In the genomic region with DNA sequence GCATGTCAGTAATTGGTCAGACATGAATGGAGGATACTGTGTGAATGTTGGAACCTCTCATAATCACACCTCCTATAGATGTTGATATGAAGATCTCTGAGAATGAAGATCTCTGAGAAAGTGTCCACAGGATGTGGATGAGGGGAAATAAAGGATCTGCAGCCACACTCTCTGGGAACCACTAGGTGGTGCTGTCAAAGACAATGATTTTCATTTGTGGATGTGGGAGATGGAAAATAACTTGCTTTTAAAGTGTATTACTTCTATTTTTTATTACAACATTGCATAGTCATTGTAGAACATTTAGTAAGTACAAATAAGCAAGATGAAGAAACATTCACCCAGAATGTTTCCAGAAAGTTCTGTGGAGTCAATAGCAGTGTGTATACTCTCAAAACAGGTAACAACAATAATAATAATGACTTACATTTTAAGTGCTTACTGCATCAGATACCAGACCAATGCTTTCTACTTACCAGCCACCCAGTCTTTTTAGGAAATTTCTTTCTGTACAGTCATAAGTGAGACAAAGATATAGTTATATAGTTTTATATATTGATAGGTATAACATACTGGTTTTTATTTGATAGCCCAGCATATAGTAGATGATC, we compare ENCODE assay signal across 9 cellular contexts.
DNase-seq lines count a peak whose midpoint lies in the region; ATAC-seq and TF ChIP-seq lines count a peak whose summit lies in the region.
"Had no signal": no experiment of that assay in that cellular context is flagged by ENCODE, and none has a peak within 500 bp of the region (broad histone marks: within the 10 kb centered on the region; RNA-seq: fewer than 3 reads in every experiment).

No MANE protein-coding gene starts in this region.

- peaks cover 0 to 31% (median 9%) of the 10 kb centered on the region in 7 donors for H3K27me3 ChIP-seq in heart right ventricle
- H3K27me3 ChIP-seq in OCI-LY1 (ENCODE audit: insufficient read depth, low read length), result peaks cover 5% of the 10 kb centered on the region; the same call in 1 of the 2 replicates
- H3K27me3 ChIP-seq in stomach, result no peaks in the 10 kb centered on the region

- H3K36me3 ChIP-seq in heart right ventricle, result no peaks in the 10 kb centered on the region
- H3K36me3 ChIP-seq in OCI-LY1 (ENCODE audit: insufficient read depth, low read length), result no peaks in the 10 kb centered on the region
- H3K36me3 ChIP-seq in stomach, result no peaks in the 10 kb centered on the region

- DNase-seq in heart right ventricle (no peak), left cardiac atrium (no peak), fibroblast of peridontal ligament (ENCODE audit: extremely low read depth) (peak; percentile 46), stomach (no peak), LoVo (ENCODE audit: low spot score) (no peak), cortex of kidney (lab: John Stamatoyannopoulos, UW) (no peak)

- TF ChIP-seq CTCF in heart right ventricle (IDR thresholded peaks at IDR 0.05) (peak in 7 of 9 donors; percentile 39 to 61 (median 44)), OCI-LY1 (IDR thresholded peaks at IDR 0.05; ENCODE audit: low read length) (peak; percentile 79), stomach (IDR thresholded peaks at IDR 0.05) (peak in 3 of 7 experiments; percentile 9 to 39 (median 30))

- H3K4me2 ChIP-seq in OCI-LY1 (ENCODE audit: low read length), result no peak overlapping the region

- H4K20me1 ChIP-seq in OCI-LY1 (ENCODE audit: insufficient read depth, low read length), result no peaks in the 10 kb centered on the region

- no peaks in the 10 kb centered on the region for H3F3A ChIP-seq in OCI-LY1 (ENCODE audit: insufficient read depth, low read length)

- no peak overlapping the region for H3K4me3 ChIP-seq in heart right ventricle
- H3K4me3 ChIP-seq in OCI-LY1 (ENCODE audit: low read depth, low read length, poor library complexity, severe bottlenecking), result no peak overlapping the region
- no peak overlapping the region for H3K4me3 ChIP-seq in stomach
- H3K4me3 ChIP-seq: SK-N-MC had no signal

- intact Hi-C loops in heart right ventricle (cut with DNase I), result no loop called here
- intact Hi-C loops in left cardiac atrium (cut with DNase I), result no loop called here
- intact Hi-C loops in stomach (cut with DNase I; ENCODE audit: low total_unique reads), result no loop called here

- no peak for TF ChIP-seq EP300 in stomach (IDR thresholded peaks at IDR 0.05)

- H3K9me3 ChIP-seq in heart right ventricle (no peaks in the 10 kb centered on the region), OCI-LY1 (ENCODE audit: low read length) (no peaks in the 10 kb centered on the region), stomach (no peaks in the 10 kb centered on the region)

- ATAC-seq in heart right ventricle, result no peak
- ATAC-seq in left cardiac atrium, result no peak
- no peak for ATAC-seq in HG03342 (IDR thresholded peaks at IDR 0.05; ENCODE audit: unreplicated experiment)

- no peaks in the 10 kb centered on the region for H3K9me2 ChIP-seq in OCI-LY1 (ENCODE audit: low read depth, low read length)

- H3K79me2 ChIP-seq in OCI-LY1 (ENCODE audit: insufficient read depth, low read length), result no peaks in the 10 kb centered on the region

- H2AFZ ChIP-seq in OCI-LY1 (ENCODE audit: low read length), result no peak overlapping the region

- H3K9ac ChIP-seq in OCI-LY1 (ENCODE audit: low read length), result no peak overlapping the region

- H3K27ac ChIP-seq in heart right ventricle (no peak overlapping the region), OCI-LY1 (ENCODE audit: low read depth, low read length, poor library complexity, severe bottlenecking) (no peak overlapping the region), stomach (no peak overlapping the region)
- H3K27ac ChIP-seq: SK-N-MC had no signal

- TF ChIP-seq POLR2A in stomach (IDR thresholded peaks at IDR 0.05), result no peak

- H3K4me1 ChIP-seq in heart right ventricle (no peaks in the 10 kb centered on the region), OCI-LY1 (ENCODE audit: insufficient read depth, low read length, severe bottlenecking) (no peaks in the 10 kb centered on the region), stomach (no peaks in the 10 kb centered on the region)
